Comparison of ENCODE assay signal across 1 cellular context in genomic region chr10:124388823-124389612, GRCh38.
TF ChIP-seq lines count a peak whose summit lies in the region.

No MANE protein-coding gene starts in this region.

TF ChIP-seq in HepG2, 621 proteins besides CTCF, POLR2A, EP300 and RAD21 (continued from another document):
- TF ChIP-seq ZNF407 (CRISPR knock-in tag; IDR thresholded peaks at IDR 0.05; ENCODE audit: not compliant biosample characterization): peak; percentile 58
- no peak for TF ChIP-seq ZNF639 (CRISPR knock-in tag; conservative IDR thresholded peaks at IDR 0.05)
- TF ChIP-seq SIX4 (CRISPR knock-in tag; IDR thresholded peaks at IDR 0.05): no peak
- no peak for TF ChIP-seq FOXO1 (CRISPR knock-in tag; IDR thresholded peaks at IDR 0.05)
- no peak for TF ChIP-seq ZNF282 (IDR thresholded peaks at IDR 0.05; ENCODE audit: partially characterized antibody)
- TF ChIP-seq ZNF44 (CRISPR knock-in tag; IDR thresholded peaks at IDR 0.05): no peak
- TF ChIP-seq ZNF225 (CRISPR knock-in tag; IDR thresholded peaks at IDR 0.05): no peak
- TF ChIP-seq ZNF740 (CRISPR knock-in tag; IDR thresholded peaks at IDR 0.05): no peak
- no peak for TF ChIP-seq AKAP8 (CRISPR knock-in tag; IDR thresholded peaks at IDR 0.05)
- TF ChIP-seq SMAD1 (CRISPR knock-in tag; IDR thresholded peaks at IDR 0.05; ENCODE audit: borderline replicate concordance, low read depth): no peak
- TF ChIP-seq ZNF280B (CRISPR knock-in tag; IDR thresholded peaks at IDR 0.05; ENCODE audit: borderline replicate concordance): no peak
- no peak for TF ChIP-seq SMARCE1 (IDR thresholded peaks at IDR 0.05; ENCODE audit: borderline replicate concordance)
- no peak for TF ChIP-seq ZNF816 (CRISPR knock-in tag; IDR thresholded peaks at IDR 0.05; ENCODE audit: borderline replicate concordance)
- TF ChIP-seq SP5 (CRISPR knock-in tag; IDR thresholded peaks at IDR 0.05; ENCODE audit: borderline replicate concordance, low read depth): no peak
- no peak for TF ChIP-seq IRF9 (CRISPR knock-in tag; IDR thresholded peaks at IDR 0.05; ENCODE audit: borderline replicate concordance)
- TF ChIP-seq ZNF501 (CRISPR knock-in tag; IDR thresholded peaks at IDR 0.05): no peak
- 0 out of 2 replicates have a peak, but pooled peaks have one; percentile 39 for TF ChIP-seq ZSCAN5A (CRISPR knock-in tag; IDR thresholded peaks at IDR 0.05; ENCODE audit: borderline replicate concordance)
- no peak for TF ChIP-seq ARNT (IDR thresholded peaks at IDR 0.05)
- TF ChIP-seq ZNF713 (CRISPR knock-in tag; IDR thresholded peaks at IDR 0.05): no peak
- TF ChIP-seq THAP8 (CRISPR knock-in tag; IDR thresholded peaks at IDR 0.05; ENCODE audit: borderline replicate concordance): no peak
- no peak for TF ChIP-seq TFDP2 (CRISPR knock-in tag; IDR thresholded peaks at IDR 0.05)
